In the genomic region with DNA sequence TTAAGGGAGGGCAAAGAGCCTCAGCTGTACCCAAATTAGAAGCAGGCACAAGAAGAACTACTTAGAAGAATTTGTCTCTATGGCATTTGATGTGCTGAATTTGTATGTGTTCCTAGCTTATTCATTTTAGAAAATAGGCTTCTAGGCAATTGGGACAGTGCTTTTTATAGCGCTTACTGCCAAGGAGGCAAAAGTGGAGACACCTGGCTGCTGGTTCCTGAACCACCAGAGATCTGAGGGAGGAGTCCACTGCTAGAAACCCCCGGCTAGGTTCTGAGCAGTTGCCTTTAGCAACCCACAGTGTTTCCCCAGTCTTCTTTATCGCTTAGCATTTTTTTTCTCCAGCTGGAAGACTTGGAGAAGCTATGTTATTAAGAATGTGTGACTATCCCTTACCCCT, we compare ENCODE assay signal across 26 cellular contexts. TPM values are rescaled to one million over a fixed set of nuclear protein-coding genes. Genes with fewer than 3 reads are reported as not detected.
DNase-seq lines count a peak whose midpoint lies in the region; FAIRE-seq and TF ChIP-seq lines count a peak whose summit lies in the region.
"Had no signal": no experiment of that assay in that cellular context is flagged by ENCODE, and none has a peak within 500 bp of the region (broad histone marks: within the 10 kb centered on the region; RNA-seq: fewer than 3 reads in every experiment).

No MANE protein-coding gene starts in this region.

- no peaks in the 10 kb centered on the region for H3K36me3 Mint-ChIP-seq in neural crest cell (ENCODE audit: low read depth)
- H3K36me3 Mint-ChIP-seq in nephron progenitor cell (ENCODE audit: low read depth): no peaks in the 10 kb centered on the region
- H3K36me3 Mint-ChIP-seq: activated CD4-positive, alpha-beta memory T cell treated with anti-CD3 and anti-CD28 coated beads for 36 hours; activated naive CD4-positive, alpha-beta T cell treated with anti-CD3 and anti-CD28 coated beads, Interleukin-2, amount 50 U/mL, for 72 hours; natural killer cell treated with Interleukin-12 subunit alpha and Interleukin-12 subunit beta and Interleukin-15 and Interleukin-18, amount 100 ng/mL, for 72 hours had no signal

- H3K27me3 ChIP-seq in BLaER1 treated with 17β-estradiol and CSF1 and Interleukin-3, amounts not matched to agents 10 nM and 100 nM: peaks cover 7 to 15% (median 10%) of the 10 kb centered on the region in 11 experiments; a peak in 17 of 22 replicates
- H3K27me3 ChIP-seq: BE2C had no signal

- no peak overlapping the region for H3K27ac Mint-ChIP-seq in neural crest cell (ENCODE audit: unreplicated experiment)
- no peak overlapping the region for H3K27ac Mint-ChIP-seq in nephron progenitor cell
- H3K27ac Mint-ChIP-seq: activated CD4-positive, alpha-beta memory T cell treated with anti-CD3 and anti-CD28 coated beads for 36 hours; activated naive CD4-positive, alpha-beta T cell treated with anti-CD3 and anti-CD28 coated beads, Interleukin-2, amount 50 U/mL, for 72 hours; activated T-helper 17 cell treated with anti-CD3 and anti-CD28 coated beads, Interleukin-2, amount 50 U/mL, for 72 hours; H9; natural killer cell treated with Interleukin-12 subunit alpha and Interleukin-12 subunit beta and Interleukin-15 and Interleukin-18, amount 100 ng/mL, for 72 hours had no signal

- no peaks in the 10 kb centered on the region for H4K20me1 ChIP-seq in BLaER1 treated with 17β-estradiol and CSF1 and Interleukin-3, amounts not matched to agents 10 nM and 100 nM

- intact Hi-C loops in kidney (cut with DNase I): loop anchor here (5.0 kb wide), 1 partner anchor 272 kb away; no protein-coding TSS in a partner anchor

- no peak for FAIRE-seq in kidney (lab: Jason Lieb, UNC)
- FAIRE-seq: astrocyte, endothelial cell of umbilical vein, GM12878 had no signal

- peak overlapping the region in 10 of 11 experiments; percentile 17 to 96 (median 94); a peak in 11 of 22 replicates for H3K4me2 ChIP-seq in BLaER1 treated with 17β-estradiol and CSF1 and Interleukin-3, amounts not matched to agents 10 nM and 100 nM

- no peak overlapping the region for H3K9ac ChIP-seq in BLaER1 treated with 17β-estradiol and CSF1 and Interleukin-3, amounts not matched to agents 10 nM and 100 nM
- no peak overlapping the region for H3K9ac ChIP-seq in kidney (ENCODE audit: low read length in 2 of 2)

- peak; percentile 6 for TF ChIP-seq CTCF in choroid plexus epithelial cell (conservative IDR thresholded peaks at IDR 0.05; ENCODE audit: low read depth, low read length)
- TF ChIP-seq CTCF in neural crest cell (conservative IDR thresholded peaks at IDR 0.05): no peak
- TF ChIP-seq CTCF in nephron progenitor cell (IDR thresholded peaks at IDR 0.05): no peak
- no peak for TF ChIP-seq CTCF in kidney (IDR thresholded peaks at IDR 0.05; ENCODE audit: borderline replicate concordance, extremely low read depth, insufficient read depth)

- no peak overlapping the region for H3K4me3 ChIP-seq in BLaER1 treated with 17β-estradiol and CSF1 and Interleukin-3, amounts not matched to agents 10 nM and 100 nM
- H3K4me3 ChIP-seq in choroid plexus epithelial cell (ENCODE audit: low read depth, low read length): no peak overlapping the region
- H3K4me3 ChIP-seq in kidney (ENCODE audit: low read length in 2 of 2): no peak overlapping the region
- H3K4me3 ChIP-seq: GM12878, upper lobe of right lung had no signal

- H3K4me1 Mint-ChIP-seq in neural crest cell: peaks cover 30% of the 10 kb centered on the region
- peaks cover 30% of the 10 kb centered on the region for H3K4me1 Mint-ChIP-seq in nephron progenitor cell

- peak; percentile 3 for DNase-seq in NCI-H2227 (lab: John Stamatoyannopoulos, UW; ENCODE audit: unreplicated experiment)
- no peak for DNase-seq in NCI-H2227 treated with DMSO at 0.1 percent for 48 hours (lab: John Stamatoyannopoulos, UW)
- no peak for DNase-seq in choroid plexus epithelial cell (ENCODE audit: low read depth)
- no peak for DNase-seq in neural crest cell (ENCODE audit: low read depth, low spot score)
- no peak for DNase-seq in nephron progenitor cell
- DNase-seq in T-helper 9 cell: no peak
- no peak for DNase-seq in kidney
- DNase-seq: activated CD4-positive, alpha-beta memory T cell treated with anti-CD3 and anti-CD28 coated beads for 36 hours; activated CD8-positive, alpha-beta memory T cell treated with anti-CD3 and anti-CD28 coated beads, Interleukin-2, amount 50 U/mL, for 48 hours; BE2C; Caco-2; H9; kidney glomerular epithelial cell; NCI-H1694 treated with DMSO at 0.1 percent for 48 hours; NCI-H774; PC-3; SIG-M5; upper lobe of right lung had no signal

- no peaks in the 10 kb centered on the region for H3K36me3 ChIP-seq in BLaER1 treated with 17β-estradiol and CSF1 and Interleukin-3, amounts not matched to agents 10 nM and 100 nM
- no peaks in the 10 kb centered on the region for H3K36me3 ChIP-seq in kidney (ENCODE audit: control insufficient read depth in 1 of 2, insufficient read depth in 2 of 2, low read length in 2 of 2)
- H3K36me3 ChIP-seq: BE2C, upper lobe of right lung had no signal

- H3K9me3 ChIP-seq in BLaER1 treated with 17β-estradiol and CSF1 and Interleukin-3, amounts not matched to agents 10 nM and 100 nM (replicated peaks in 1 of 11): no peaks in the 10 kb centered on the region
- no peaks in the 10 kb centered on the region for H3K9me3 ChIP-seq in kidney (ENCODE audit: control insufficient read depth in 1 of 2, low read length in 2 of 2)
- H3K9me3 ChIP-seq: BE2C, Caco-2, upper lobe of right lung had no signal

- H3K4me3 Mint-ChIP-seq in neural crest cell (peak overlapping the region; percentile 100), nephron progenitor cell (no peak overlapping the region)
- H3K4me3 Mint-ChIP-seq: activated CD4-positive, alpha-beta memory T cell treated with anti-CD3 and anti-CD28 coated beads for 36 hours; central memory CD8-positive, alpha-beta T cell; natural killer cell treated with Interleukin-12 subunit alpha and Interleukin-12 subunit beta and Interleukin-15 and Interleukin-18, amount 100 ng/mL, for 72 hours had no signal

- no peaks in the 10 kb centered on the region for H3K9me3 Mint-ChIP-seq in neural crest cell
- no peaks in the 10 kb centered on the region for H3K9me3 Mint-ChIP-seq in nephron progenitor cell
- H3K9me3 Mint-ChIP-seq: activated CD4-positive, alpha-beta memory T cell treated with anti-CD3 and anti-CD28 coated beads for 36 hours; activated naive CD4-positive, alpha-beta T cell treated with anti-CD3 and anti-CD28 coated beads, Interleukin-2, amount 50 U/mL, for 72 hours; activated T-helper 17 cell treated with anti-CD3 and anti-CD28 coated beads, Interleukin-2, amount 50 U/mL, for 72 hours; central memory CD8-positive, alpha-beta T cell; natural killer cell treated with Interleukin-12 subunit alpha and Interleukin-12 subunit beta and Interleukin-15 and Interleukin-18, amount 100 ng/mL, for 72 hours had no signal

- peaks cover 10 to 33% (median 29%) of the 10 kb centered on the region in 10 experiments; a peak in 19 of 20 replicates for H3K4me1 ChIP-seq in BLaER1 treated with 17β-estradiol and CSF1 and Interleukin-3, amounts not matched to agents 10 nM and 100 nM
- H3K4me1 ChIP-seq in kidney (ENCODE audit: control insufficient read depth in 1 of 2, insufficient read depth in 1 of 2, low read depth in 1 of 2, low read length in 2 of 2): peaks cover 3 to 8% of the 10 kb centered on the region in 2 donors
- H3K4me1 ChIP-seq: BE2C, Caco-2 had no signal

- H3K27me3 Mint-ChIP-seq in neural crest cell (ENCODE audit: low read depth) (peaks cover 47% of the 10 kb centered on the region), nephron progenitor cell (ENCODE audit: low read depth, poor library complexity) (peaks cover 59% of the 10 kb centered on the region)

- H3K27ac ChIP-seq in BLaER1 treated with 17β-estradiol and CSF1 and Interleukin-3, amounts not matched to agents 10 nM and 100 nM: no peak overlapping the region
- no peak overlapping the region for H3K27ac ChIP-seq in kidney (ENCODE audit: low read depth in 2 of 2, low read length in 2 of 2)
- H3K27ac ChIP-seq: upper lobe of right lung had no signal

RNA-seq across cellular contexts. Expression of a gene that starts 1.3 kb away (rescaled TPM):
- total RNA-seq in neural crest cell: 21.0 and 23.3 TPM in 2 replicates
- 34.2 TPM for total RNA-seq in kidney
- 5.0 TPM for polyA plus RNA-seq in kidney (ENCODE audit: insufficient read depth, low read depth, low replicate concordance)
- total RNA-seq: activated CD4-positive, alpha-beta memory T cell treated with anti-CD3 and anti-CD28 coated beads for 36 hours; natural killer cell treated with Interleukin-12 subunit alpha and Interleukin-12 subunit beta and Interleukin-15 and Interleukin-18, amount 100 ng/mL, for 72 hours had no signal
